ENCODE assay signal across 23 cellular contexts in genomic region chr18:35163736-35164532, GRCh38.
"Had no signal": no experiment of that assay in that cellular context is flagged by ENCODE, and none has a peak within 500 bp of the region (broad histone marks: within the 10 kb centered on the region; RNA-seq: fewer than 3 reads in every experiment).

No MANE protein-coding gene starts in this region.

- H3K27ac ChIP-seq: colonic mucosa, epithelial cell of prostate, spleen, thoracic aorta had no signal

- H3K4me1 ChIP-seq: colonic mucosa had no signal

- H3K27me3 ChIP-seq: colonic mucosa, spleen had no signal

- DNase-seq: activated B cell treated with CpG ODN at 0.5 μM for 24 hours; activated CD4-positive, alpha-beta memory T cell treated with anti-CD3 and anti-CD28 coated beads for 36 hours; activated CD4-positive, alpha-beta T cell treated with anti-CD3 and anti-CD28 coated beads for 4 hours; activated gamma-delta T cell treated with Interleukin-2 at 50 U/mL for 16 hours; activated naive CD8-positive, alpha-beta T cell treated with anti-CD3 and anti-CD28 coated beads for 36 hours; activated T-cell treated with anti-CD3 and anti-CD28 coated beads for 4 hours; central memory CD4-positive, alpha-beta T cell; colonic mucosa; endodermal cell; hippocampal formation; midbrain; nucleus accumbens; spleen; stimulated activated CD4-positive, alpha-beta T cell treated with anti-CD3 and anti-CD28 coated beads, Interleukin-4, amount 100 ng/mL, for 4 hours; T-helper 1 cell; T-helper 9 cell had no signal

- ATAC-seq: SK-N-SH treated with all-trans-retinoic acid at 6 μM for 48 hours; stimulated activated memory B cell treated with anti-CD40 and anti-IgM and Interleukin-4, amounts not matched to agents 10 μg/mL and 1 μg/mL and 100 μg/mL, for 72 hours had no signal

- H3K9me3 Mint-ChIP-seq: activated B cell treated with CpG ODN at 0.5 μM for 24 hours; activated CD4-positive, alpha-beta memory T cell treated with anti-CD3 and anti-CD28 coated beads for 36 hours; activated naive CD8-positive, alpha-beta T cell treated with anti-CD3 and anti-CD28 coated beads for 36 hours; activated T-helper 1 cell treated with anti-CD3 and anti-CD28 coated beads, Interleukin-12 subunit alpha, Interleukin-12 subunit beta, Interleukin-2, Interleukin-4 antibody, amounts not matched to agents 30 ng/mL and 10 ng/mL and 1 ng/mL, durations not matched to agents 14 hours and 24 hours and 36 hours; brain; endodermal cell; nephron; stimulated activated memory B cell treated with anti-CD40 and anti-IgM and Interleukin-4, amounts not matched to agents 10 μg/mL and 1 μg/mL and 100 μg/mL, for 72 hours had no signal

- H3K4me1 Mint-ChIP-seq: endodermal cell had no signal

- H3K4me3 Mint-ChIP-seq: activated B cell treated with CpG ODN at 0.5 μM for 24 hours; activated CD4-positive, alpha-beta memory T cell treated with anti-CD3 and anti-CD28 coated beads for 36 hours; activated naive CD8-positive, alpha-beta T cell treated with anti-CD3 and anti-CD28 coated beads for 36 hours; activated T-helper 1 cell treated with anti-CD3 and anti-CD28 coated beads, Interleukin-12 subunit alpha, Interleukin-12 subunit beta, Interleukin-2, Interleukin-4 antibody, amounts not matched to agents 30 ng/mL and 10 ng/mL and 1 ng/mL, durations not matched to agents 14 hours and 24 hours and 36 hours; brain; endodermal cell; nephron; stimulated activated memory B cell treated with anti-CD40 and anti-IgM and Interleukin-4, amounts not matched to agents 10 μg/mL and 1 μg/mL and 100 μg/mL, for 72 hours had no signal

- H3K27me3 Mint-ChIP-seq: activated B cell treated with CpG ODN at 0.5 μM for 24 hours; activated naive CD8-positive, alpha-beta T cell treated with anti-CD3 and anti-CD28 coated beads for 36 hours; brain; stimulated activated memory B cell treated with anti-CD40 and anti-IgM and Interleukin-4, amounts not matched to agents 10 μg/mL and 1 μg/mL and 100 μg/mL, for 72 hours had no signal

- H3K9me3 ChIP-seq: colonic mucosa, spleen, thoracic aorta had no signal

- H3K36me3 ChIP-seq: colonic mucosa, spleen, thoracic aorta had no signal

- H3K36me3 Mint-ChIP-seq: activated CD4-positive, alpha-beta memory T cell treated with anti-CD3 and anti-CD28 coated beads for 36 hours; activated naive CD8-positive, alpha-beta T cell treated with anti-CD3 and anti-CD28 coated beads for 36 hours; brain; stimulated activated memory B cell treated with anti-CD40 and anti-IgM and Interleukin-4, amounts not matched to agents 10 μg/mL and 1 μg/mL and 100 μg/mL, for 72 hours had no signal

- H3K4me3 ChIP-seq: colonic mucosa, spleen, thoracic aorta had no signal

- H3K27ac Mint-ChIP-seq: activated B cell treated with CpG ODN at 0.5 μM for 24 hours; activated CD4-positive, alpha-beta memory T cell treated with anti-CD3 and anti-CD28 coated beads for 36 hours; activated naive CD8-positive, alpha-beta T cell treated with anti-CD3 and anti-CD28 coated beads for 36 hours; activated T-helper 1 cell treated with anti-CD3 and anti-CD28 coated beads, Interleukin-12 subunit alpha, Interleukin-12 subunit beta, Interleukin-2, Interleukin-4 antibody, amounts not matched to agents 30 ng/mL and 10 ng/mL and 1 ng/mL, durations not matched to agents 14 hours and 24 hours and 36 hours; endodermal cell; nephron; stimulated activated memory B cell treated with anti-CD40 and anti-IgM and Interleukin-4, amounts not matched to agents 10 μg/mL and 1 μg/mL and 100 μg/mL, for 72 hours had no signal
